ENCODE assay signal across 8 cellular contexts in genomic region chr11:83284501-83285051, GRCh38. TPM values are rescaled to one million over a fixed set of nuclear protein-coding genes. Genes with fewer than 3 reads are reported as not detected.
A peak's percentile ranks its signal among the peaks of the same experiment; 100 is the strongest.
DNase-seq lines count a peak whose midpoint lies in the region; ATAC-seq and TF ChIP-seq lines count a peak whose summit lies in the region.

No MANE protein-coding gene starts in this region.

- no peaks in the 10 kb centered on the region for H3K4me1 ChIP-seq in NT2/D1 (ENCODE audit: insufficient read depth, insufficient read length)
- peaks cover 15 to 42% (median 38%) of the 10 kb centered on the region in 4 donors for H3K4me1 ChIP-seq in esophagus muscularis mucosa
- H3K4me1 ChIP-seq in rectal smooth muscle tissue (ENCODE audit: control insufficient read depth, insufficient read depth, low read length), result peaks cover 18% of the 10 kb centered on the region

- no peak for TF ChIP-seq EP300 in esophagus muscularis mucosa (IDR thresholded peaks at IDR 0.05)

- H3K9ac ChIP-seq in NT2/D1 (ENCODE audit: insufficient read length, low read depth) (peak overlapping the region; percentile 93), rectal smooth muscle tissue (ENCODE audit: low read length) (no peak overlapping the region)

- no peak for ATAC-seq in GM21447 (IDR thresholded peaks at IDR 0.05; ENCODE audit: unreplicated experiment)
- ATAC-seq in GM19455 (IDR thresholded peaks at IDR 0.05; ENCODE audit: unreplicated experiment), result no peak

- intact Hi-C loops in esophagus muscularis mucosa (cut with DNase I), result loop anchor here (5.0 kb wide), 1 partner anchor 382 kb away; the partner anchor contains the start of genes DDIAS and PRCP

- TF ChIP-seq POLR2A in esophagus muscularis mucosa (IDR thresholded peaks at IDR 0.05; ENCODE audit: low read depth), result no peak

- H3K27ac ChIP-seq in esophagus muscularis mucosa (replicated peaks in 1 of 4) (peak overlapping the region in 1 of 4 donors; percentile 96), rectal smooth muscle tissue (ENCODE audit: low read depth, low read length) (no peak overlapping the region)

- no peaks in the 10 kb centered on the region for H3K9me3 ChIP-seq in NT2/D1 (ENCODE audit: insufficient read depth, low read length)
- no peaks in the 10 kb centered on the region for H3K9me3 ChIP-seq in esophagus muscularis mucosa

- H3K27me3 ChIP-seq in NT2/D1 (ENCODE audit: insufficient read depth, insufficient read length) (no peaks in the 10 kb centered on the region), esophagus muscularis mucosa (no peaks in the 10 kb centered on the region), rectal smooth muscle tissue (ENCODE audit: control insufficient read depth, insufficient read depth, low read length) (no peaks in the 10 kb centered on the region)

- no peak for TF ChIP-seq CTCF in GM12875 (IDR thresholded peaks at IDR 0.05; ENCODE audit: borderline replicate concordance, insufficient read depth, low read depth, low read length)
- no peak for TF ChIP-seq CTCF in esophagus muscularis mucosa (IDR thresholded peaks at IDR 0.05)

- H3K4me3 ChIP-seq in GM12875 (ENCODE audit: low read depth, low read length), result peak overlapping the region; percentile 76
- peak overlapping the region; percentile 91 for H3K4me3 ChIP-seq in NT2/D1 (ENCODE audit: insufficient read length, low read depth)
- H3K4me3 ChIP-seq in esophagus muscularis mucosa, result peak overlapping the region; percentile 62 to 92 (median 82)
- peak overlapping the region; percentile 97 for H3K4me3 ChIP-seq in rectal smooth muscle tissue (ENCODE audit: low read length)

- DNase-seq in NT2/D1 (ENCODE audit: low read depth, low spot score), result no peak
- DNase-seq in esophagus muscularis mucosa (ENCODE audit: extremely low spot score), result no peak
- no peak for DNase-seq in NOMO-1 treated with DMSO at 0.1 percent for 48 hours (lab: John Stamatoyannopoulos, UW; ENCODE audit: unreplicated experiment)
- DNase-seq in islet precursor cell, result no peak

- H3K36me3 ChIP-seq in NT2/D1 (ENCODE audit: insufficient read depth, insufficient read length, low read length) (peaks cover 27% of the 10 kb centered on the region), esophagus muscularis mucosa (no peaks in the 10 kb centered on the region), rectal smooth muscle tissue (ENCODE audit: control insufficient read depth, insufficient read depth, low read length) (no peaks in the 10 kb centered on the region)

RNA-seq across cellular contexts. Expression of gene CCDC90B, which starts 1.6 kb away (rescaled TPM):
- 10 to 100 TPM; 22.7 to 56.9 (median 31.7) TPM for total RNA-seq in esophagus muscularis mucosa
